1 cellular context compared by ENCODE assay signal in genomic region chr6:30766461-30767157, GRCh38.
TF ChIP-seq lines count a peak whose summit lies in the region.

No MANE protein-coding gene starts in this region.

TF ChIP-seq in endothelial cell of umbilical vein, 7 proteins besides CTCF, POLR2A, EP300 and RAD21:
- TF ChIP-seq MYC (IDR thresholded peaks at IDR 0.05; ENCODE audit: low read depth, low read length) (no peak), POLR2AphosphoS5 (IDR thresholded peaks at IDR 0.05; ENCODE audit: insufficient read depth, low read depth, low read length) (no peak), EZH2 (IDR thresholded peaks at IDR 0.05; ENCODE audit: borderline replicate concordance, low read depth, low read length, severe bottlenecking) (no peak), FOS (IDR thresholded peaks at IDR 0.05; ENCODE audit: borderline replicate concordance, insufficient read depth, low read length) (no peak), JUN (IDR thresholded peaks at IDR 0.05; ENCODE audit: borderline replicate concordance, insufficient read depth, insufficient read length, low read depth) (no peak), GATA2 (IDR thresholded peaks at IDR 0.05; ENCODE audit: insufficient read depth, insufficient read length, low read depth, low read length) (no peak)
- TF ChIP-seq, protein P1, sequence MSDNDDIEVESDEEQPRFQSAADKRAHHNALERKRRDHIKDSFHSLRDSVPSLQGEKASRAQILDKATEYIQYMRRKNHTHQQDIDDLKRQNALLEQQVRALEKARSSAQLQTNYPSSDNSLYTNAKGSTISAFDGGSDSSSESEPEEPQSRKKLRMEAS (IDR thresholded peaks at IDR 0.05; ENCODE audit: insufficient read depth, insufficient read length): no peak
